ENCODE assay signal across 1 cellular context in the genomic region with DNA sequence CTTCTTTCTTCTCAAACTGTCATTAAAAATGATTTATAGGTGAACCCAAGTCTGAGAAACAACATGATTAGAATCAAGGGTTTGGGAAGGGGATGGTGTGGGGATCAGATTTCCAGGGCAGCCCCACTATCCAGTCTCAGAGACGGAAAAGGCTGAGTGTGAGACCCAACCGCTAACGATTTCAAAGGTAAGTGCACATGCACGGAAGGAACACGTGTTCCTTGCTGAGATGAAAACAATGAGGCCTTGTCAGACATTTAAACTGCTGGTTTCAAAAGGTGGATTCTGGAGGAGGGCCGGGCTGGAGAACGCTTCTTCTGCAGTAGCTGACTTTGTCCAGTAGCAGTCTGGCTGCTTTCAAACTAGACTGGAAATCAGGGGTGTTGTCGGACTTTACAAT.
TF ChIP-seq lines count a peak whose summit lies in the region.

No MANE protein-coding gene starts in this region.

TF ChIP-seq in HepG2, 621 proteins besides CTCF, POLR2A, EP300 and RAD21 (continued from another document):
- TF ChIP-seq, protein P1, sequence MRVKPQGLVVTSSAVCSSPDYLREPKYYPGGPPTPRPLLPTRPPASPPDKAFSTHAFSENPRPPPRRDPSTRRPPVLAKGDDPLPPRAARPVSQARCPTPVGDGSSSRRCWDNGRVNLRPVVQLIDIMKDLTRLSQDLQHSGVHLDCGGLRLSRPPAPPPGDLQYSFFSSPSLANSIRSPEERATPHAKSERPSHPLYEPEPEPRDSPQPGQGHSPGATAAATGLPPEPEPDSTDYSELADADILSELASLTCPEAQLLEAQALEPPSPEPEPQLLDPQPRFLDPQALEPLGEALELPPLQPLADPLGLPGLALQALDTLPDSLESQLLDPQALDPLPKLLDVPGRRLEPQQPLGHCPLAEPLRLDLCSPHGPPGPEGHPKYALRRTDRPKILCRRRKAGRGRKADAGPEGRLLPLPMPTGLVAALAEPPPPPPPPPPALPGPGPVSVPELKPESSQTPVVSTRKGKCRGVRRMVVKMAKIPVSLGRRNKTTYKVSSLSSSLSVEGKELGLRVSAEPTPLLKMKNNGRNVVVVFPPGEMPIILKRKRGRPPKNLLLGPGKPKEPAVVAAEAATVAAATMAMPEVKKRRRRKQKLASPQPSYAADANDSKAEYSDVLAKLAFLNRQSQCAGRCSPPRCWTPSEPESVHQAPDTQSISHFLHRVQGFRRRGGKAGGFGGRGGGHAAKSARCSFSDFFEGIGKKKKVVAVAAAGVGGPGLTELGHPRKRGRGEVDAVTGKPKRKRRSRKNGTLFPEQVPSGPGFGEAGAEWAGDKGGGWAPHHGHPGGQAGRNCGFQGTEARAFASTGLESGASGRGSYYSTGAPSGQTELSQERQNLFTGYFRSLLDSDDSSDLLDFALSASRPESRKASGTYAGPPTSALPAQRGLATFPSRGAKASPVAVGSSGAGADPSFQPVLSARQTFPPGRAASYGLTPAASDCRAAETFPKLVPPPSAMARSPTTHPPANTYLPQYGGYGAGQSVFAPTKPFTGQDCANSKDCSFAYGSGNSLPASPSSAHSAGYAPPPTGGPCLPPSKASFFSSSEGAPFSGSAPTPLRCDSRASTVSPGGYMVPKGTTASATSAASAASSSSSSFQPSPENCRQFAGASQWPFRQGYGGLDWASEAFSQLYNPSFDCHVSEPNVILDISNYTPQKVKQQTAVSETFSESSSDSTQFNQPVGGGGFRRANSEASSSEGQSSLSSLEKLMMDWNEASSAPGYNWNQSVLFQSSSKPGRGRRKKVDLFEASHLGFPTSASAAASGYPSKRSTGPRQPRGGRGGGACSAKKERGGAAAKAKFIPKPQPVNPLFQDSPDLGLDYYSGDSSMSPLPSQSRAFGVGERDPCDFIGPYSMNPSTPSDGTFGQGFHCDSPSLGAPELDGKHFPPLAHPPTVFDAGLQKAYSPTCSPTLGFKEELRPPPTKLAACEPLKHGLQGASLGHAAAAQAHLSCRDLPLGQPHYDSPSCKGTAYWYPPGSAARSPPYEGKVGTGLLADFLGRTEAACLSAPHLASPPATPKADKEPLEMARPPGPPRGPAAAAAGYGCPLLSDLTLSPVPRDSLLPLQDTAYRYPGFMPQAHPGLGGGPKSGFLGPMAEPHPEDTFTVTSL (CRISPR knock-in tag; IDR thresholded peaks at IDR 0.05; ENCODE audit: borderline replicate concordance), result no peak
